In the genomic region with DNA sequence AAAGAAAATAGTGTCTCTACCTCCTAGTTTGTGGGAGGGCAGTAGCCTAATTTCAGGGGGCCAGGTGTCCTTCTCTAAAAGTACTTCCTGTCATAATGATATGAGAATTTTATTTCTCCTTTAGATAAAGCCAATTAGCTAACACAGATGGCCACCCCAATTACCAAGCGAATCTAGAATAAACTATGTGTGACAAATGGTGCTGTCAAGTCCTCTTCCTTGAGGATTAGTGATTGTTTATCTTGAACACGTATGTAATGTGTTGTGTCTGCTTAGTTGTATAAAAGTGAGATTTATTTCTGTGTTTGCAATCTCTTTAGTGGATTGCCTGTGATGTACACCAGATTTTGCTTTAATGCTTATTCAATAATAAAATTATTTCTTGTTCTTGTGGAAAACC, we compare ENCODE assay signal across 17 cellular contexts.
"Had no signal": no experiment of that assay in that cellular context is flagged by ENCODE, and none has a peak within 500 bp of the region (broad histone marks: within the 10 kb centered on the region; RNA-seq: fewer than 3 reads in every experiment).

No MANE protein-coding gene starts in this region.

- H3K9ac ChIP-seq: neural progenitor cell had no signal

- H3K27ac ChIP-seq: ascending aorta, left lung, neural progenitor cell had no signal

- DNase-seq: activated CD4-positive, alpha-beta T cell treated with anti-CD3 and anti-CD28 coated beads for 48 hours; activated CD4-positive, CD25-positive, alpha-beta regulatory T cell; activated CD8-positive, alpha-beta T cell treated with anti-CD3 and anti-CD28 coated beads, Interleukin-2, amount 10 ng/mL, durations not matched to agents 7 days and 5 days; activated naive CD4-positive, alpha-beta T cell treated with anti-CD3 and anti-CD28 coated beads, Interleukin-2, amount 10 ng/mL, durations not matched to agents 7 days and 5 days; activated naive CD8-positive, alpha-beta T cell treated with anti-CD3 and anti-CD28 coated beads, Interleukin-2, amount 50 U/mL, for 24 hours; activated T-cell treated with anti-CD3 and anti-CD28 coated beads, Interleukin-2, amount 50 U/mL, for 24 hours; cerebellar nuclear complex; cortex of kidney; left lung; mammary epithelial cell; stimulated activated CD4-positive, alpha-beta T cell treated with anti-CD3 and anti-CD28 coated beads, Interleukin-2, amount 100 ng/mL, for 48 hours; uterus had no signal

- ATAC-seq: activated CD8-positive, alpha-beta T cell treated with anti-CD3 and anti-CD28 coated beads, Interleukin-2, amount 10 ng/mL, durations not matched to agents 7 days and 5 days; activated naive CD8-positive, alpha-beta T cell treated with anti-CD3 and anti-CD28 coated beads, Interleukin-2, amount 50 U/mL, for 24 hours had no signal

- H3K4me1 Mint-ChIP-seq: activated naive CD4-positive, alpha-beta T cell treated with anti-CD3 and anti-CD28 coated beads, Interleukin-2, amount 10 ng/mL, durations not matched to agents 7 days and 5 days; activated naive CD8-positive, alpha-beta T cell treated with anti-CD3 and anti-CD28 coated beads, Interleukin-2, amount 50 U/mL, for 24 hours had no signal

- H3K4me3 Mint-ChIP-seq: activated CD8-positive, alpha-beta T cell treated with anti-CD3 and anti-CD28 coated beads, Interleukin-2, amount 10 ng/mL, durations not matched to agents 7 days and 5 days; activated naive CD4-positive, alpha-beta T cell treated with anti-CD3 and anti-CD28 coated beads, Interleukin-2, amount 10 ng/mL, durations not matched to agents 7 days and 5 days; activated naive CD8-positive, alpha-beta T cell treated with anti-CD3 and anti-CD28 coated beads, Interleukin-2, amount 50 U/mL, for 24 hours; activated T-cell treated with anti-CD3 and anti-CD28 coated beads, Interleukin-2, amount 50 U/mL, for 24 hours; neural progenitor cell; stimulated activated naive CD8-positive, alpha-beta T cell treated with anti-CD3 and anti-CD28 coated beads, Interleukin-15, Interleukin-2, amounts not matched to agents 100 ng/mL and 50 ng/mL, for 24 hours had no signal

- H3K27me3 ChIP-seq: ascending aorta, left lung, neural progenitor cell, tibial nerve, uterus had no signal

- H3K9me3 Mint-ChIP-seq: activated naive CD4-positive, alpha-beta T cell treated with anti-CD3 and anti-CD28 coated beads, Interleukin-2, amount 10 ng/mL, durations not matched to agents 7 days and 5 days had no signal

- H3K27ac Mint-ChIP-seq: activated CD8-positive, alpha-beta T cell treated with anti-CD3 and anti-CD28 coated beads, Interleukin-2, amount 10 ng/mL, durations not matched to agents 7 days and 5 days; activated naive CD4-positive, alpha-beta T cell treated with anti-CD3 and anti-CD28 coated beads, Interleukin-2, amount 10 ng/mL, durations not matched to agents 7 days and 5 days; activated naive CD8-positive, alpha-beta T cell treated with anti-CD3 and anti-CD28 coated beads, Interleukin-2, amount 50 U/mL, for 24 hours; activated T-cell treated with anti-CD3 and anti-CD28 coated beads, Interleukin-2, amount 50 U/mL, for 24 hours; progenitor cell of endocrine pancreas; stimulated activated naive CD8-positive, alpha-beta T cell treated with anti-CD3 and anti-CD28 coated beads, Interleukin-15, Interleukin-2, amounts not matched to agents 100 ng/mL and 50 ng/mL, for 24 hours had no signal

- H3K36me3 ChIP-seq: ascending aorta, left lung, neural progenitor cell, tibial nerve, uterus had no signal

- H3K4me1 ChIP-seq: ascending aorta, left lung, neural progenitor cell, uterus had no signal

- H3K4me2 ChIP-seq: neural progenitor cell had no signal

- H3K36me3 Mint-ChIP-seq: activated naive CD4-positive, alpha-beta T cell treated with anti-CD3 and anti-CD28 coated beads, Interleukin-2, amount 10 ng/mL, durations not matched to agents 7 days and 5 days had no signal

- H3K27me3 Mint-ChIP-seq: activated naive CD4-positive, alpha-beta T cell treated with anti-CD3 and anti-CD28 coated beads, Interleukin-2, amount 10 ng/mL, durations not matched to agents 7 days and 5 days; activated naive CD8-positive, alpha-beta T cell treated with anti-CD3 and anti-CD28 coated beads, Interleukin-2, amount 50 U/mL, for 24 hours; activated T-cell treated with anti-CD3 and anti-CD28 coated beads, Interleukin-2, amount 50 U/mL, for 24 hours; progenitor cell of endocrine pancreas; stimulated activated naive CD8-positive, alpha-beta T cell treated with anti-CD3 and anti-CD28 coated beads, Interleukin-15, Interleukin-2, amounts not matched to agents 100 ng/mL and 50 ng/mL, for 24 hours had no signal

- H3K9me3 ChIP-seq: ascending aorta, tibial nerve, uterus had no signal

- H3K4me3 ChIP-seq: ascending aorta, left lung, neural progenitor cell, tibial nerve, uterus had no signal
